ENCODE assay signal across 8 cellular contexts in genomic region chr1:8373547-8374270, GRCh38. TPM values are rescaled to one million over a fixed set of nuclear protein-coding genes. Genes with fewer than 3 reads are reported as not detected.
A peak's percentile ranks its signal among the peaks of the same experiment; 100 is the strongest.
DNase-seq lines count a peak whose midpoint lies in the region; ATAC-seq and TF ChIP-seq lines count a peak whose summit lies in the region.

No MANE protein-coding gene starts in this region.

- H3K4me2 ChIP-seq in neuronal stem cell (ENCODE audit: insufficient read depth, low read length, poor library complexity, severe bottlenecking), result peak overlapping the region; percentile 30

- WGBS in neuronal stem cell (ENCODE audit: extremely low coverage in 2 of 2, insufficient read length in 2 of 2, insufficient replicate concordance in 1 of 2), 2 donors, result no CpG with 5 or more reads among the region's 21 CpGs

- H2AFZ ChIP-seq in neuronal stem cell (ENCODE audit: low read length), result no peak overlapping the region

- no peak overlapping the region for H2BK5ac ChIP-seq in neuronal stem cell (ENCODE audit: low read length)

- H3K14ac ChIP-seq in neuronal stem cell (ENCODE audit: low read length), result no peak overlapping the region

- DNase-seq in EL (peak; percentile 84), RWPE1 (ENCODE audit: low spot score) (peak; percentile 28), fibroblast of mammary gland (ENCODE audit: low read depth) (peak; percentile 89), neuronal stem cell (ENCODE audit: low spot score) (peak; percentile 42)
- no peak for DNase-seq in stimulated activated CD4-positive, alpha-beta T cell treated with anti-CD3 and anti-CD28 coated beads, Interleukin-2, amount 100 ng/mL, for 24 hours

- no peak overlapping the region for H3K18ac ChIP-seq in neuronal stem cell (ENCODE audit: low read length)

- H3K23ac ChIP-seq in neuronal stem cell (ENCODE audit: low read depth, low read length, poor library complexity), result no peak overlapping the region

- peaks cover 39 to 44% of the 10 kb centered on the region in 2 donors for H3K4me1 ChIP-seq in neuronal stem cell (ENCODE audit: control insufficient read depth in 2 of 2, insufficient read depth in 1 of 2, low read depth in 1 of 2, low read length in 2 of 2)

- peaks cover 5% of the 10 kb centered on the region for H3K79me1 ChIP-seq in neuronal stem cell (ENCODE audit: low read depth, low read length)

- POLR2A ChIA-PET in RWPE1 (lab: Yijun Ruan, JAX; ENCODE audit: low non-redundant PET), result no interaction called here

- H3K4ac ChIP-seq in neuronal stem cell (ENCODE audit: low read length), result no peak overlapping the region

- H3K36me3 ChIP-seq in neuronal stem cell (replicated peaks in 1 of 2; ENCODE audit: control insufficient read depth in 2 of 2, insufficient read depth in 2 of 2, low read length in 2 of 2), result peaks cover 0 to 36% of the 10 kb centered on the region in 2 donors

- CTCF ChIA-PET in RWPE1 (lab: Yijun Ruan, JAX), result no interaction called here

- no peak overlapping the region for H2BK12ac ChIP-seq in neuronal stem cell (ENCODE audit: low read length)

- no peak overlapping the region for H4K8ac ChIP-seq in neuronal stem cell (ENCODE audit: low read depth, low read length)

- no peak for TF ChIP-seq CTCF in RWPE1 (conservative IDR thresholded peaks at IDR 0.05; ENCODE audit: low read depth)
- TF ChIP-seq CTCF in fibroblast of mammary gland (conservative IDR thresholded peaks at IDR 0.05; ENCODE audit: control insufficient read depth, insufficient read depth, low read depth, low read length), result no peak

- no peaks in the 10 kb centered on the region for H3K27me3 ChIP-seq in neuronal stem cell (ENCODE audit: control insufficient read depth in 3 of 3, insufficient read depth in 3 of 3, low read depth in 1 of 3, low read length in 3 of 3)

- H4K91ac ChIP-seq in neuronal stem cell (ENCODE audit: low read depth, low read length, poor library complexity), result no peak overlapping the region

- no peak overlapping the region for H3K9ac ChIP-seq in neuronal stem cell (ENCODE audit: low read depth, low read length, poor library complexity)

- no peak overlapping the region for H2AK5ac ChIP-seq in neuronal stem cell (ENCODE audit: low read depth, low read length)

- ATAC-seq in GM21515 (IDR thresholded peaks at IDR 0.05; ENCODE audit: unreplicated experiment) (no peak), GM19463 (IDR thresholded peaks at IDR 0.05; ENCODE audit: unreplicated experiment) (no peak), HG02571 (IDR thresholded peaks at IDR 0.05; ENCODE audit: unreplicated experiment) (no peak)

- no peaks in the 10 kb centered on the region for H3K9me3 ChIP-seq in neuronal stem cell (replicated peaks in 1 of 2; ENCODE audit: control insufficient read depth in 2 of 2, insufficient read depth in 1 of 2, low read depth in 1 of 2, low read length in 2 of 2)

- H2BK15ac ChIP-seq in neuronal stem cell (ENCODE audit: low read length), result no peak overlapping the region

- H3K27ac ChIP-seq in RWPE1 (peak overlapping the region; percentile 55), neuronal stem cell (replicated peaks; ENCODE audit: low read length) (peak overlapping the region; percentile 57)

- H2BK120ac ChIP-seq in neuronal stem cell (ENCODE audit: low read depth, low read length), result no peak overlapping the region

- no peak overlapping the region for H3K4me3 ChIP-seq in fibroblast of mammary gland (ENCODE audit: control insufficient read depth, low read depth, low read length)
- H3K4me3 ChIP-seq in neuronal stem cell (ENCODE audit: low read length in 2 of 2), result no peak overlapping the region

RNA-seq across cellular contexts. Expression of gene SLC45A1, which starts 55.8 kb away (rescaled TPM):
- polyA plus RNA-seq in neuronal stem cell (2013, experiment 1 of 2), result 1.7 TPM
- 1.7 TPM for polyA plus RNA-seq in neuronal stem cell (2013, experiment 2 of 2)

Comparison
In these comparisons a context has a peak if more than half of its experiments do, and no peak if none do; other contexts are left out.
1. DNase-seq: peak in EL (single experiment), RWPE1 (single experiment), fibroblast of mammary gland (single experiment) and neuronal stem cell (single experiment); none in stimulated activated CD4-positive, alpha-beta T cell treated with anti-CD3 and anti-CD28 coated beads, Interleukin-2, amount 100 ng/mL, for 24 hours (0 of 2).